ENCODE assay signal across 28 cellular contexts in genomic region chr1:237261198-237261597, GRCh38.
"Had no signal": no experiment of that assay in that cellular context is flagged by ENCODE, and none has a peak within 500 bp of the region (broad histone marks: within the 10 kb centered on the region; RNA-seq: fewer than 3 reads in every experiment).

No MANE protein-coding gene starts in this region.

- DNase-seq: activated CD4-positive, alpha-beta memory T cell treated with anti-CD3 and anti-CD28 coated beads for 36 hours; activated CD4-positive, alpha-beta T cell treated with anti-CD3 and anti-CD28 coated beads for 36 hours; activated CD4-positive, alpha-beta T cell treated with anti-CD3 and anti-CD28 coated beads, Interleukin-2, amount 10 ng/mL, durations not matched to agents 24 days and 14 days; activated CD4-positive, CD25-positive, alpha-beta regulatory T cell; activated CD4-positive, CD25-positive, alpha-beta regulatory T cell treated with anti-CD3 and anti-CD28 coated beads, Interleukin-2, amount 50 U/mL, for 72 hours; activated CD8-positive, alpha-beta memory T cell treated with anti-CD3 and anti-CD28 coated beads, Interleukin-2, amount 10 ng/mL, durations not matched to agents 7 days and 5 days; activated CD8-positive, alpha-beta memory T cell treated with anti-CD3 and anti-CD28 coated beads, Interleukin-2, amount 50 U/mL, for 4 hours; activated CD8-positive, alpha-beta T cell treated with anti-CD3 and anti-CD28 coated beads, Interleukin-2, amount 10 ng/mL, durations not matched to agents 7 days and 5 days; activated effector memory CD4-positive, alpha-beta T cell treated with anti-CD3 and anti-CD28 coated beads, Interleukin-2, amount 50 U/mL, for 16 hours; activated naive CD4-positive, alpha-beta T cell treated with anti-CD3 and anti-CD28 coated beads for 36 hours; activated naive CD8-positive, alpha-beta T cell treated with anti-CD3 and anti-CD28 coated beads for 36 hours; activated naive CD8-positive, alpha-beta T cell treated with anti-CD3 and anti-CD28 coated beads, Interleukin-2, amount 50 U/mL, for 24 hours; activated T-cell treated with anti-CD3 and anti-CD28 coated beads, Interleukin-2, amount 50 U/mL, for 1 hour; activated T-cell treated with anti-CD3 and anti-CD28 coated beads, Interleukin-2, amount 50 U/mL, for 48 hours; adrenal gland; amygdala; aorta; body of pancreas; central memory CD4-positive, alpha-beta T cell; cerebellar nuclear complex; dorsolateral prefrontal cortex; effector memory CD4-positive, alpha-beta T cell; endodermal cell; foreskin keratinocyte; gastrocnemius medialis; heart right ventricle had no signal

- H3K9me3 ChIP-seq: adrenal gland, gastrocnemius medialis, heart right ventricle had no signal

- H3K4me3 ChIP-seq: adrenal gland, body of pancreas, coronary artery, dorsolateral prefrontal cortex, gastrocnemius medialis, heart right ventricle had no signal

- H3K4me1 ChIP-seq: adrenal gland, body of pancreas, foreskin keratinocyte, gastrocnemius medialis had no signal

- ATAC-seq: activated CD4-positive, alpha-beta T cell treated with anti-CD3 and anti-CD28 coated beads for 36 hours; activated CD8-positive, alpha-beta memory T cell treated with anti-CD3 and anti-CD28 coated beads, Interleukin-2, amount 10 ng/mL, durations not matched to agents 7 days and 5 days; activated CD8-positive, alpha-beta T cell treated with anti-CD3 and anti-CD28 coated beads, Interleukin-2, amount 10 ng/mL, durations not matched to agents 7 days and 5 days; activated naive CD8-positive, alpha-beta T cell treated with anti-CD3 and anti-CD28 coated beads, Interleukin-2, amount 50 U/mL, for 24 hours; body of pancreas; esophagus mucosa; foreskin keratinocyte; gastrocnemius medialis had no signal

- H3K36me3 ChIP-seq: adrenal gland, gastrocnemius medialis, heart right ventricle had no signal

- H3K27ac ChIP-seq: adrenal gland, body of pancreas, coronary artery, dorsolateral prefrontal cortex, foreskin keratinocyte, gastrocnemius medialis had no signal

- H3K27me3 ChIP-seq: adrenal gland, body of pancreas, dorsolateral prefrontal cortex, foreskin keratinocyte, gastrocnemius medialis, heart right ventricle had no signal
